8 cellular contexts compared by ENCODE assay signal in genomic region chr1:234612352-234613127, GRCh38. TPM values are rescaled to one million over a fixed set of nuclear protein-coding genes. Genes with fewer than 3 reads are reported as not detected.
DNase-seq lines count a peak whose midpoint lies in the region; ATAC-seq, FAIRE-seq and TF ChIP-seq lines count a peak whose summit lies in the region.

No MANE protein-coding gene starts in this region.

- DNase-seq in activated gamma-delta T cell treated with Interleukin-2 at 50 U/mL for 16 hours (peak; percentile 60), activated gamma-delta T cell (lab: John Stamatoyannopoulos, UW) (no peak), NCI-H2107 treated with DMSO at 0.1 percent for 48 hours (lab: John Stamatoyannopoulos, UW; ENCODE audit: unreplicated experiment) (peak; percentile 99), MCF 10A (ENCODE audit: unreplicated experiment) (peak; percentile 100), smooth muscle cell (lab: John Stamatoyannopoulos, UW; ENCODE audit: unreplicated experiment) (no peak)

- peaks cover 14% of the 10 kb centered on the region for H3K79me2 ChIP-seq in smooth muscle cell (ENCODE audit: low read depth)

- ATAC-seq in HG03064 (IDR thresholded peaks at IDR 0.05; ENCODE audit: low read depth, unreplicated experiment), result peak; percentile 24

- H3K4me1 Mint-ChIP-seq in MCF 10A (ENCODE audit: insufficient read depth, unreplicated experiment), result peaks cover 50% of the 10 kb centered on the region

- TF ChIP-seq CTCF in MCF 10A (IDR thresholded peaks at IDR 0.05; ENCODE audit: unreplicated experiment) (no peak), smooth muscle cell (IDR thresholded peaks at IDR 0.05; ENCODE audit: borderline replicate concordance, insufficient read depth, poor library complexity, severe bottlenecking) (no peak)

- peak; percentile 99 for FAIRE-seq in TTC549 (lab: Jason Lieb, UNC)
- FAIRE-seq in islet of Langerhans (lab: Jason Lieb, UNC), result peak; percentile 33

- H3K36me3 ChIP-seq in smooth muscle cell (ENCODE audit: low read depth), result no peaks in the 10 kb centered on the region

- peaks cover 12% of the 10 kb centered on the region for H4K20me1 ChIP-seq in smooth muscle cell (ENCODE audit: low read depth)

- no peaks in the 10 kb centered on the region for H3K27me3 Mint-ChIP-seq in MCF 10A (ENCODE audit: insufficient read depth, unreplicated experiment)

- peaks cover 23% of the 10 kb centered on the region for H3K36me3 Mint-ChIP-seq in MCF 10A (ENCODE audit: insufficient read depth, unreplicated experiment)

- CTCF ChIA-PET in MCF 10A (lab: Yijun Ruan, JAX), result interaction anchor here (0.6 to 6.2 kb wide), 39 partner anchors 8 to 1343 kb away, joined by 3 to 76 read pairs (median 4); no protein-coding TSS in a partner anchor

- intact Hi-C loops in MCF 10A (cut with micrococcal nuclease), result loop anchor here (1.0 to 10.0 kb wide), 10 partner anchors 16 to 892 kb away; partner anchors contain the start of gene B3GALNT2

- H3K9me3 ChIP-seq in smooth muscle cell (replicated peaks; ENCODE audit: low read depth), result no peaks in the 10 kb centered on the region

- H3K4me3 ChIP-seq in smooth muscle cell, result peak overlapping the region; percentile 32

- no peak overlapping the region for H2AFZ ChIP-seq in smooth muscle cell (ENCODE audit: low read depth)

- POLR2A ChIA-PET in MCF 10A (lab: Yijun Ruan, JAX), result interaction anchor here (0.5 to 20.9 kb wide), 75 partner anchors 12 to 1299 kb away, joined by 3 to 904 read pairs (median 6); partner anchors contain the start of genes TARBP1 and TOMM20

- H3K27ac Mint-ChIP-seq in MCF 10A (ENCODE audit: low read depth, unreplicated experiment), result peak overlapping the region; percentile 95

- peak overlapping the region; percentile 97 for H3K9ac ChIP-seq in smooth muscle cell (ENCODE audit: low read depth)

- BruUV-seq in MCF 10A (replicated peaks; lab: Mats Ljungman, UMichigan), result no TSS peak

- peak overlapping the region; percentile 95 for H3K4me3 Mint-ChIP-seq in MCF 10A (ENCODE audit: unreplicated experiment)

- WGBS in smooth muscle cell (ENCODE audit: low lambda C conversion rate), result 6% methylated on average over 20 of the region's 20 CpGs

- H3K4me2 ChIP-seq in smooth muscle cell, result peak overlapping the region; percentile 79

- H3F3A ChIP-seq in smooth muscle cell (ENCODE audit: low read depth), result peaks cover 24% of the 10 kb centered on the region

- H3K4me1 ChIP-seq in smooth muscle cell (ENCODE audit: low read depth), result peaks cover 46% of the 10 kb centered on the region

- H3K27ac ChIP-seq in smooth muscle cell (ENCODE audit: low read depth), result peak overlapping the region; percentile 100

- no peaks in the 10 kb centered on the region for H3K9me3 Mint-ChIP-seq in MCF 10A (ENCODE audit: unreplicated experiment)

- H3K27me3 ChIP-seq in smooth muscle cell (ENCODE audit: low read depth), result no peaks in the 10 kb centered on the region

RNA-seq across cellular contexts. Expression of gene IRF2BP2, which starts 2.6 kb away (rescaled TPM):
- 149 and 217 TPM in 2 replicates for total RNA-seq in MCF 10A (2022)
- 89.5 and 101 TPM in 2 replicates for total RNA-seq in smooth muscle cell
- 40.3 and 44.5 TPM in 2 replicates for polyA plus RNA-seq in smooth muscle cell

Comparison
In these comparisons a context has a peak if more than half of its experiments do, and no peak if none do; other contexts are left out.
1. DNase-seq: peak in activated gamma-delta T cell treated with Interleukin-2 at 50 U/mL for 16 hours (single experiment), NCI-H2107 treated with DMSO at 0.1 percent for 48 hours (single experiment) and MCF 10A (single experiment); none in activated gamma-delta T cell (single experiment) and smooth muscle cell (single experiment).